ENCODE assay signal across 1 cellular context in genomic region chr5:10577371-10578291, GRCh38.
TF ChIP-seq lines count a peak whose summit lies in the region.

No MANE protein-coding gene starts in this region.

TF ChIP-seq in GM12878, 131 proteins besides CTCF, POLR2A, EP300 and RAD21 (continued from another document):
- peak; percentile 51 for TF ChIP-seq RELB (IDR thresholded peaks at IDR 0.05; ENCODE audit: low read depth)
- TF ChIP-seq SKIL (IDR thresholded peaks at IDR 0.05; ENCODE audit: low read depth, poor library complexity, severe bottlenecking): peak; percentile 79
- no peak for TF ChIP-seq MXI1 (IDR thresholded peaks at IDR 0.05; ENCODE audit: low read depth, low read length)
- no peak for TF ChIP-seq ZBTB40 (IDR thresholded peaks at IDR 0.05; ENCODE audit: borderline replicate concordance)
- 0 out of 2 replicates have a peak, but pooled peaks have one; percentile 21 for TF ChIP-seq ZBTB33 (IDR thresholded peaks at IDR 0.05)
- TF ChIP-seq NR2F1 (conservative IDR thresholded peaks at IDR 0.05): peak; percentile 91
- TF ChIP-seq E4F1 (IDR thresholded peaks at IDR 0.05; ENCODE audit: borderline replicate concordance, partially characterized antibody): no peak
- no peak; the same call in 1 of the 2 replicates for TF ChIP-seq RUNX3 (IDR thresholded peaks at IDR 0.05; ENCODE audit: low read length)
- TF ChIP-seq EED (IDR thresholded peaks at IDR 0.05; ENCODE audit: low read depth): peak; percentile 66
- TF ChIP-seq ATF7 (IDR thresholded peaks at IDR 0.05; ENCODE audit: low read depth): 0 out of 2 replicates have a peak, but pooled peaks have one; percentile 19
- no peak for TF ChIP-seq CREB1 (IDR thresholded peaks at IDR 0.05; ENCODE audit: low read depth)
- TF ChIP-seq CHD1 (IDR thresholded peaks at IDR 0.05; ENCODE audit: low read depth, low read length): no peak
- TF ChIP-seq CREM (IDR thresholded peaks at IDR 0.05; ENCODE audit: low read depth): peak; percentile 46; the same call in 1 of the 2 replicates
- TF ChIP-seq MEF2B (IDR thresholded peaks at IDR 0.05; ENCODE audit: partially characterized antibody, poor library complexity, severe bottlenecking): peak; percentile 45
- peak in 1 of 2 experiments; percentile 35; a peak in 3 of 4 replicates for TF ChIP-seq IKZF2 (IDR thresholded peaks at IDR 0.05)
- TF ChIP-seq NFIC (IDR thresholded peaks at IDR 0.05; ENCODE audit: low read depth, low read length): peak; percentile 47; the same call in 1 of the 2 replicates
- no peak for TF ChIP-seq E2F4 (IDR thresholded peaks at IDR 0.05; ENCODE audit: low read depth, low read length)
